Comparison of ENCODE assay signal across 18 cellular contexts in genomic region chr4:87461281-87461700, GRCh38. TPM values are rescaled to one million over a fixed set of nuclear protein-coding genes. Genes with fewer than 3 reads are reported as not detected.
DNase-seq lines count a peak whose midpoint lies in the region; ATAC-seq and TF ChIP-seq lines count a peak whose summit lies in the region.
"Had no signal": no experiment of that assay in that cellular context is flagged by ENCODE, and none has a peak within 500 bp of the region (broad histone marks: within the 10 kb centered on the region; RNA-seq: fewer than 3 reads in every experiment).

No MANE protein-coding gene starts in this region.

- H3K36me3 ChIP-seq in adipocyte (ENCODE audit: control insufficient read depth, insufficient read depth, low read length, severe bottlenecking) = peaks cover 15% of the 10 kb centered on the region

- no peak overlapping the region for H3K4me3 ChIP-seq in adipocyte (ENCODE audit: low read length)
- H3K4me3 ChIP-seq: left ventricle myocardium inferior, sigmoid colon had no signal

- ATAC-seq in HG02642 (IDR thresholded peaks at IDR 0.05; ENCODE audit: poor library complexity, unreplicated experiment) (peak; percentile 50), foreskin keratinocyte (peak; percentile 74), HG03439 (IDR thresholded peaks at IDR 0.05; ENCODE audit: unreplicated experiment) (no peak), GM19467 (IDR thresholded peaks at IDR 0.05; ENCODE audit: unreplicated experiment) (no peak)
- ATAC-seq: activated CD8-positive, alpha-beta T cell treated with anti-CD3 and anti-CD28 coated beads for 36 hours; stimulated activated naive CD8-positive, alpha-beta T cell treated with anti-CD3 and anti-CD28 coated beads, Interleukin-15, amount 100 ng/mL, for 72 hours had no signal

- no peak for TF ChIP-seq CTCF in foreskin keratinocyte (conservative IDR thresholded peaks at IDR 0.05)

- H3K27me3 ChIP-seq in adipocyte (replicated peaks; ENCODE audit: control insufficient read depth, insufficient read depth, low read length) = no peaks in the 10 kb centered on the region
- no peaks in the 10 kb centered on the region for H3K27me3 ChIP-seq in foreskin keratinocyte
- H3K27me3 ChIP-seq: sigmoid colon had no signal

- H3K27ac ChIP-seq in foreskin keratinocyte = no peak overlapping the region
- H3K27ac ChIP-seq: left ventricle myocardium inferior, sigmoid colon had no signal

- DNase-seq in ELR (ENCODE audit: low read depth) (peak; percentile 36), adipocyte (ENCODE audit: low read depth) (peak; percentile 45), foreskin keratinocyte (peak; percentile 35 to 66), ecto neural progenitor cell (ENCODE audit: low spot score) (no peak), pons (ENCODE audit: low spot score) (no peak)
- DNase-seq: activated CD8-positive, alpha-beta T cell treated with anti-CD3 and anti-CD28 coated beads for 36 hours; CD4-positive, alpha-beta memory T cell; cerebellar nuclear complex; DND-41; left ventricle myocardium inferior; NCI-H1694; NCI-H345; sigmoid colon; stimulated activated CD4-positive, alpha-beta T cell treated with anti-CD3 and anti-CD28 coated beads, Interleukin-1b, Interleukin-23, amount 100 ng/mL, for 48 hours; stimulated activated naive CD8-positive, alpha-beta T cell treated with anti-CD3 and anti-CD28 coated beads, Interleukin-15, amount 100 ng/mL, for 72 hours had no signal

- H3K9me3 ChIP-seq in adipocyte (ENCODE audit: control insufficient read depth, low read length) = no peaks in the 10 kb centered on the region
- H3K9me3 ChIP-seq: left ventricle myocardium inferior, sigmoid colon had no signal

- no peaks in the 10 kb centered on the region for H3K4me1 ChIP-seq in adipocyte (ENCODE audit: control insufficient read depth, insufficient read depth, low read length)
- no peaks in the 10 kb centered on the region for H3K4me1 ChIP-seq in foreskin keratinocyte

- no peak overlapping the region for H3K9ac ChIP-seq in adipocyte (ENCODE audit: low read length)

RNA-seq across cellular contexts. Expression of gene NUDT9, which starts 38.9 kb away (rescaled TPM):
- 15.1 and 18.2 TPM in 2 replicates for total RNA-seq in foreskin keratinocyte
- polyA plus RNA-seq in foreskin keratinocyte = 21.1 and 21.2 TPM in 2 replicates

Comparison
In these comparisons a context has a peak if more than half of its experiments do, and no peak if none do; other contexts are left out.
1. DNase-seq: peak in ELR (single experiment), adipocyte (single experiment) and foreskin keratinocyte (2 of 2); none in ecto neural progenitor cell (single experiment) and pons (single experiment).
2. ATAC-seq: peak in HG02642 (single experiment) and foreskin keratinocyte (single experiment); none in HG03439 (single experiment) and GM19467 (single experiment).